22 cellular contexts compared by ENCODE assay signal in genomic region chr2:237348281-237348865, GRCh38.
DNase-seq lines count a peak whose midpoint lies in the region; ATAC-seq, FAIRE-seq and TF ChIP-seq lines count a peak whose summit lies in the region.
"Had no signal": no experiment of that assay in that cellular context is flagged by ENCODE, and none has a peak within 500 bp of the region (broad histone marks: within the 10 kb centered on the region; RNA-seq: fewer than 3 reads in every experiment).

No MANE protein-coding gene starts in this region.

- no peak overlapping the region for H3K4ac ChIP-seq in mesenchymal stem cell (ENCODE audit: low read depth in 1 of 2, low read length in 2 of 2)

- ATAC-seq in activated CD4-positive, alpha-beta T cell treated with anti-CD3 and anti-CD28 coated beads for 36 hours, result no peak
- ATAC-seq: CD8-positive, alpha-beta T cell had no signal

- H3K4me3 ChIP-seq in AG04450 (ENCODE audit: low read depth, low read length) (no peak overlapping the region), bronchial epithelial cell (ENCODE audit: low read depth, low read length) (no peak overlapping the region), mesenchymal stem cell (ENCODE audit: insufficient read depth in 1 of 2, low read depth in 1 of 2, low read length in 2 of 2) (no peak overlapping the region), smooth muscle cell (no peak overlapping the region), endodermal cell (ENCODE audit: low read length) (no peak overlapping the region)
- H3K4me3 ChIP-seq: BLaER1 treated with 17β-estradiol and CSF1 and Interleukin-3, amounts not matched to agents 10 nM and 100 nM; Peyer's patch had no signal

- CTCF ChIA-PET in AG04450 (lab: Charles Lee), result no interaction called here
- CTCF ChIA-PET in activated CD4-positive, alpha-beta T cell treated with anti-CD3 and anti-CD28 coated beads for 36 hours (lab: Charles Lee), result no interaction called here

- no peak overlapping the region for H3K23ac ChIP-seq in mesenchymal stem cell (ENCODE audit: low read length in 2 of 2)

- H3K27me3 ChIP-seq in AG04450 (ENCODE audit: control insufficient read depth, insufficient read depth, low read length) (no peaks in the 10 kb centered on the region), bronchial epithelial cell (ENCODE audit: control insufficient read depth, insufficient read depth, low read length) (peaks cover 12% of the 10 kb centered on the region), mesenchymal stem cell (ENCODE audit: control insufficient read depth in 1 of 2, insufficient read depth in 1 of 2, low read length in 2 of 2) (peaks cover 0 to 8% of the 10 kb centered on the region in 2 experiments), smooth muscle cell (ENCODE audit: low read depth) (no peaks in the 10 kb centered on the region), endodermal cell (ENCODE audit: control insufficient read depth, insufficient read depth, low read length, poor library complexity, severe bottlenecking) (no peaks in the 10 kb centered on the region)
- H3K27me3 ChIP-seq: Peyer's patch had no signal

- no peak overlapping the region for H3K18ac ChIP-seq in mesenchymal stem cell (ENCODE audit: low read depth in 1 of 2, low read length in 2 of 2)

- H2BK120ac ChIP-seq in mesenchymal stem cell (ENCODE audit: low read depth, low read length), result no peak overlapping the region

- H3K27ac ChIP-seq in AG04450 (ENCODE audit: low read depth, low read length) (peak overlapping the region; percentile 55), mesenchymal stem cell (ENCODE audit: low read length, poor library complexity, severe bottlenecking) (no peak overlapping the region), smooth muscle cell (ENCODE audit: low read depth) (peak overlapping the region; percentile 65), endodermal cell (ENCODE audit: low read depth, low read length) (no peak overlapping the region)
- H3K27ac ChIP-seq: BLaER1 treated with 17β-estradiol and CSF1 and Interleukin-3, amounts not matched to agents 10 nM and 100 nM; Peyer's patch had no signal

- H3K9me3 Mint-ChIP-seq in glutamatergic neuron (ENCODE audit: unreplicated experiment), result peaks cover 3% of the 10 kb centered on the region
- H3K9me3 Mint-ChIP-seq in endodermal cell, result no peaks in the 10 kb centered on the region
- H3K9me3 Mint-ChIP-seq in activated CD4-positive, alpha-beta T cell treated with anti-CD3 and anti-CD28 coated beads for 36 hours (ENCODE audit: low read depth), result no peaks in the 10 kb centered on the region
- H3K9me3 Mint-ChIP-seq: CD8-positive, alpha-beta T cell had no signal

- H3K14ac ChIP-seq in mesenchymal stem cell (ENCODE audit: low read length in 2 of 2), result peak overlapping the region in 1 of 2 experiments; percentile 26

- H2AFZ ChIP-seq in mesenchymal stem cell (ENCODE audit: low read depth, low read length), result no peak overlapping the region
- H2AFZ ChIP-seq in smooth muscle cell (ENCODE audit: low read depth), result no peak overlapping the region

- no peak overlapping the region for H2AK5ac ChIP-seq in mesenchymal stem cell (ENCODE audit: low read length, severe bottlenecking)

- peak overlapping the region; percentile 26 for H2BK15ac ChIP-seq in mesenchymal stem cell (ENCODE audit: low read depth, poor library complexity, severe bottlenecking)

- H3K27me3 Mint-ChIP-seq in glutamatergic neuron (ENCODE audit: unreplicated experiment), result no peaks in the 10 kb centered on the region
- H3K27me3 Mint-ChIP-seq in endodermal cell (ENCODE audit: insufficient read depth), result peaks cover 18% of the 10 kb centered on the region
- H3K27me3 Mint-ChIP-seq in activated CD4-positive, alpha-beta T cell treated with anti-CD3 and anti-CD28 coated beads for 36 hours, result no peaks in the 10 kb centered on the region

- peaks cover 17% of the 10 kb centered on the region for H4K20me1 ChIP-seq in smooth muscle cell (ENCODE audit: low read depth)
- H4K20me1 ChIP-seq: BLaER1 treated with 17β-estradiol and CSF1 and Interleukin-3, amounts not matched to agents 10 nM and 100 nM had no signal

- H3K36me3 ChIP-seq in bronchial epithelial cell (ENCODE audit: control insufficient read depth, insufficient read depth, low read length), result no peaks in the 10 kb centered on the region
- H3K36me3 ChIP-seq in mesenchymal stem cell (ENCODE audit: control insufficient read depth in 1 of 2, insufficient read depth in 2 of 2, low read depth in 1 of 2, low read length in 2 of 2), result peaks cover 0 to 100% of the 10 kb centered on the region in 2 experiments
- peaks cover 34% of the 10 kb centered on the region for H3K36me3 ChIP-seq in smooth muscle cell (ENCODE audit: low read depth)
- no peaks in the 10 kb centered on the region for H3K36me3 ChIP-seq in endodermal cell (ENCODE audit: control insufficient read depth, insufficient read depth, low read length)
- H3K36me3 ChIP-seq: BLaER1 treated with 17β-estradiol and CSF1 and Interleukin-3, amounts not matched to agents 10 nM and 100 nM had no signal

- H3K9ac ChIP-seq in mesenchymal stem cell (ENCODE audit: low read length), result peak overlapping the region; percentile 65
- no peak overlapping the region for H3K9ac ChIP-seq in smooth muscle cell (ENCODE audit: low read depth)
- no peak overlapping the region for H3K9ac ChIP-seq in endodermal cell (ENCODE audit: extremely low read depth, low read length, poor library complexity, severe bottlenecking)
- H3K9ac ChIP-seq: BLaER1 treated with 17β-estradiol and CSF1 and Interleukin-3, amounts not matched to agents 10 nM and 100 nM had no signal

- H3K9me3 ChIP-seq in AG04450 (ENCODE audit: control insufficient read depth, insufficient read depth, low read length), result no peaks in the 10 kb centered on the region; the same call in 1 of the 2 replicates
- no peaks in the 10 kb centered on the region for H3K9me3 ChIP-seq in mesenchymal stem cell (ENCODE audit: control insufficient read depth, low read length)
- H3K9me3 ChIP-seq in smooth muscle cell (replicated peaks; ENCODE audit: low read depth), result no peaks in the 10 kb centered on the region
- H3K9me3 ChIP-seq in endodermal cell (ENCODE audit: control insufficient read depth, low read length), result no peaks in the 10 kb centered on the region
- H3K9me3 ChIP-seq: BLaER1 treated with 17β-estradiol and CSF1 and Interleukin-3, amounts not matched to agents 10 nM and 100 nM; Peyer's patch had no signal

- intact Hi-C loops in activated CD4-positive, alpha-beta T cell treated with anti-CD3 and anti-CD28 coated beads for 36 hours (cut with DNase I, micrococcal nuclease), result no loop called here

- H3K4me2 ChIP-seq in mesenchymal stem cell (ENCODE audit: low read length, poor library complexity, severe bottlenecking) (no peak overlapping the region), smooth muscle cell (no peak overlapping the region)
- H3K4me2 ChIP-seq: BLaER1 treated with 17β-estradiol and CSF1 and Interleukin-3, amounts not matched to agents 10 nM and 100 nM had no signal

- in situ Hi-C loops in GM13977 (cut with MboI; ENCODE audit: low pct_unique_long_range_greater_than_20kb, low sequenced_read_pairs, unreplicated experiment), result no loop called here

- DNase-seq in AG04450 (ENCODE audit: low read depth, low spot score) (no peak), bronchial epithelial cell (ENCODE audit: low read depth) (no peak), mesenchymal stem cell (no peak), smooth muscle cell (lab: John Stamatoyannopoulos, UW; ENCODE audit: unreplicated experiment) (no peak), glutamatergic neuron (no peak), GM13977 (ENCODE audit: low spot score) (no peak), endodermal cell (no peak)
- no peak for DNase-seq in activated CD4-positive, alpha-beta T cell treated with anti-CD3 and anti-CD28 coated beads for 36 hours
- DNase-seq: Calu3; CD8-positive, alpha-beta T cell; GF-D8; GOT3; KG1; NCI-H1105 treated with DMSO at 0.1 percent for 48 hours; NCI-H187; NCI-H2107; NCI-H510A; NCI-H748 treated with DMSO at 0.1 percent for 48 hours; NK-92 treated with Interleukin-12 subunit alpha and Interleukin-12 subunit beta, amount 100 ng/mL, for 24 hours; Peyer's patch had no signal

- TF ChIP-seq CTCF in AG04450 (IDR thresholded peaks at IDR 0.05; ENCODE audit: low read depth, low read length) (no peak), bronchial epithelial cell (IDR thresholded peaks at IDR 0.05; ENCODE audit: insufficient read depth, low read length, severe bottlenecking) (no peak), smooth muscle cell (IDR thresholded peaks at IDR 0.05; ENCODE audit: borderline replicate concordance, insufficient read depth, poor library complexity, severe bottlenecking) (no peak), glutamatergic neuron (IDR thresholded peaks at IDR 0.05; ENCODE audit: partially characterized antibody, unreplicated experiment) (no peak), GM13977 (IDR thresholded peaks at IDR 0.05; ENCODE audit: extremely low read depth, insufficient read depth, missing control alignments) (no peak), endodermal cell (conservative IDR thresholded peaks at IDR 0.05) (no peak)

- POLR2A ChIA-PET in AG04450 (lab: Yijun Ruan, JAX), result no interaction called here
- POLR2A ChIA-PET in activated CD4-positive, alpha-beta T cell treated with anti-CD3 and anti-CD28 coated beads for 36 hours (lab: Charles Lee), result no interaction called here

- peak overlapping the region; percentile 60 for H4K91ac ChIP-seq in mesenchymal stem cell (ENCODE audit: low read length)

- peak; percentile 7 for FAIRE-seq in bronchial epithelial cell (lab: Jason Lieb, UNC)
- FAIRE-seq: A204.1 had no signal

- WGBS in mesenchymal stem cell, result 95% methylated on average over 10 of the region's 11 CpGs
- 88% methylated on average over 11 of the region's 11 CpGs for WGBS in smooth muscle cell (ENCODE audit: low lambda C conversion rate)
- 94% methylated on average over 9 to 11 of the region's 11 CpGs for WGBS in endodermal cell (ENCODE audit: insufficient coverage in 1 of 2, insufficient read length in 1 of 2), 2 experiments

- H3K4me3 Mint-ChIP-seq in glutamatergic neuron (ENCODE audit: unreplicated experiment) (no peak overlapping the region), endodermal cell (no peak overlapping the region)
- H3K4me3 Mint-ChIP-seq in activated CD4-positive, alpha-beta T cell treated with anti-CD3 and anti-CD28 coated beads for 36 hours, result no peak overlapping the region
- H3K4me3 Mint-ChIP-seq: CD8-positive, alpha-beta T cell had no signal

- peak overlapping the region in 1 of 2 experiments; percentile 15 for H2BK12ac ChIP-seq in mesenchymal stem cell (ENCODE audit: low read length in 2 of 2)

- H3K27ac Mint-ChIP-seq in glutamatergic neuron (ENCODE audit: unreplicated experiment) (no peak overlapping the region), endodermal cell (no peak overlapping the region)
- no peak overlapping the region for H3K27ac Mint-ChIP-seq in activated CD4-positive, alpha-beta T cell treated with anti-CD3 and anti-CD28 coated beads for 36 hours
- H3K27ac Mint-ChIP-seq: CD8-positive, alpha-beta T cell had no signal

- peaks cover 42% of the 10 kb centered on the region for H3K79me2 ChIP-seq in smooth muscle cell (ENCODE audit: low read depth)

- no peaks in the 10 kb centered on the region for H3K79me1 ChIP-seq in mesenchymal stem cell (replicated peaks; ENCODE audit: low read length, poor library complexity, severe bottlenecking)

- H3K4me1 Mint-ChIP-seq in glutamatergic neuron (ENCODE audit: low read depth, unreplicated experiment), result peaks cover 20% of the 10 kb centered on the region
- H3K4me1 Mint-ChIP-seq in endodermal cell, result peaks cover 2% of the 10 kb centered on the region
- H3K4me1 Mint-ChIP-seq in activated CD4-positive, alpha-beta T cell treated with anti-CD3 and anti-CD28 coated beads for 36 hours, result no peaks in the 10 kb centered on the region

- no peak overlapping the region for H4K8ac ChIP-seq in mesenchymal stem cell (ENCODE audit: low read length)

- no peak overlapping the region for H2BK5ac ChIP-seq in mesenchymal stem cell (ENCODE audit: low read depth, low read length, poor library complexity, severe bottlenecking)

- H3K4me1 ChIP-seq in mesenchymal stem cell (ENCODE audit: control insufficient read depth, insufficient read depth, low read depth, low read length), result peaks cover 11% of the 10 kb centered on the region
- H3K4me1 ChIP-seq in smooth muscle cell (ENCODE audit: low read depth), result no peaks in the 10 kb centered on the region
- H3K4me1 ChIP-seq in endodermal cell (ENCODE audit: control insufficient read depth, insufficient read depth, low read length), result no peaks in the 10 kb centered on the region
- H3K4me1 ChIP-seq: Peyer's patch had no signal

- peaks cover 91% of the 10 kb centered on the region for H3F3A ChIP-seq in smooth muscle cell (ENCODE audit: low read depth)

- H3K36me3 Mint-ChIP-seq in glutamatergic neuron (ENCODE audit: unreplicated experiment), result no peaks in the 10 kb centered on the region
- no peaks in the 10 kb centered on the region for H3K36me3 Mint-ChIP-seq in endodermal cell (ENCODE audit: low read depth)
- H3K36me3 Mint-ChIP-seq in activated CD4-positive, alpha-beta T cell treated with anti-CD3 and anti-CD28 coated beads for 36 hours (ENCODE audit: low read depth), result no peaks in the 10 kb centered on the region

Comparison
In these comparisons a context has a peak if more than half of its experiments do, and no peak if none do; other contexts are left out.
1. H3K27ac ChIP-seq: peak in AG04450 (single experiment) and smooth muscle cell (single experiment); none in mesenchymal stem cell (single experiment) and endodermal cell (single experiment).